ENCODE assay signal across 1 cellular context in the genomic region with DNA sequence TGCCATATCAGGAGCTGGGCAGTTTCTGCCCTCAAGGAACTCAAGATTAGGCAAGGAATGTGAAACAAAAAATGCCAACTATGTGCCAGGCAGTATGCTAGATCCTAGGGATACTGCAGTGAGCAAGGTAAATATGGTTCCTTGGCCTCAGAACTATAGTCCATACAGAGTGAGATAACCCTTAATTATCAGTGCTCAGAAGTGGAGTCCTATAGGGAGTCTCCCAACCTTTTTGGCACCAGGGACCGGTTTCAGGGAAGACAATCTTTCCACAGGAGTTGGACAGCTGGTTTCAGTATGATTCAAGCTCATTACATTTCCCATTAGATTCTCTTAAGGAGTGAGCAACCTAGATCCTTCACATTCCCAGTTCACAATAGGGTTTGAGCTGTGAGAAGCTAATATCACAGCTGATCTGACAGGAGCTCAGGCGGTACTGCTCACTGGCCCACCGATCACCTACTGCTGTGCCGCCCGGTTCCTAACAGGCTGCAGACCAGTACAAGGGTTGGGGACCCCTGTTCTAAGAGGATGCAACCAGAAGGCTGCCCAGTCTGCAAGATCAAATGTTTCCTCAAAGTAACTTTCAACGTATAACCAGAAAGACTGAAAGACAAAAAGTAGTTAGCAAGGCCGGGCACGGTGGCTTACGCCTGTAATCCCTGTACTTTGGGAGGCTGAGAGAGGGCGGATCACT.
TF ChIP-seq lines count a peak whose summit lies in the region.

No MANE protein-coding gene starts in this region.

TF ChIP-seq in IMR-90, 13 proteins besides CTCF, POLR2A, EP300 and RAD21:
- TF ChIP-seq, protein P1, sequence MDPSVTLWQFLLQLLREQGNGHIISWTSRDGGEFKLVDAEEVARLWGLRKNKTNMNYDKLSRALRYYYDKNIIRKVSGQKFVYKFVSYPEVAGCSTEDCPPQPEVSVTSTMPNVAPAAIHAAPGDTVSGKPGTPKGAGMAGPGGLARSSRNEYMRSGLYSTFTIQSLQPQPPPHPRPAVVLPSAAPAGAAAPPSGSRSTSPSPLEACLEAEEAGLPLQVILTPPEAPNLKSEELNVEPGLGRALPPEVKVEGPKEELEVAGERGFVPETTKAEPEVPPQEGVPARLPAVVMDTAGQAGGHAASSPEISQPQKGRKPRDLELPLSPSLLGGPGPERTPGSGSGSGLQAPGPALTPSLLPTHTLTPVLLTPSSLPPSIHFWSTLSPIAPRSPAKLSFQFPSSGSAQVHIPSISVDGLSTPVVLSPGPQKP (IDR thresholded peaks at IDR 0.05; ENCODE audit: borderline replicate concordance, low read depth, low read length) = no peak
- TF ChIP-seq FOS (IDR thresholded peaks at IDR 0.05; ENCODE audit: low read depth, low read length) (no peak), CEBPB (IDR thresholded peaks at IDR 0.05; ENCODE audit: low read depth, low read length) (no peak), MAZ (IDR thresholded peaks at IDR 0.05; ENCODE audit: borderline replicate concordance, low read depth, low read length) (no peak), BHLHE40 (IDR thresholded peaks at IDR 0.05; ENCODE audit: low read depth, low read length) (no peak), CHD1 (IDR thresholded peaks at IDR 0.05; ENCODE audit: low read depth, low read length) (no peak), NFE2L2 (IDR thresholded peaks at IDR 0.05; ENCODE audit: low read depth, low read length) (no peak), SMC3 (IDR thresholded peaks at IDR 0.05; ENCODE audit: low read depth, low read length) (no peak), RCOR1 (IDR thresholded peaks at IDR 0.05; ENCODE audit: insufficient replicate concordance, low read length) (no peak), MXI1 (IDR thresholded peaks at IDR 0.05; ENCODE audit: borderline replicate concordance, low read depth, low read length) (no peak), MAFK (IDR thresholded peaks at IDR 0.05; ENCODE audit: low read depth, low read length) (no peak), RFX5 (IDR thresholded peaks at IDR 0.05; ENCODE audit: low read depth, low read length) (no peak)
- TF ChIP-seq, protein P2, sequence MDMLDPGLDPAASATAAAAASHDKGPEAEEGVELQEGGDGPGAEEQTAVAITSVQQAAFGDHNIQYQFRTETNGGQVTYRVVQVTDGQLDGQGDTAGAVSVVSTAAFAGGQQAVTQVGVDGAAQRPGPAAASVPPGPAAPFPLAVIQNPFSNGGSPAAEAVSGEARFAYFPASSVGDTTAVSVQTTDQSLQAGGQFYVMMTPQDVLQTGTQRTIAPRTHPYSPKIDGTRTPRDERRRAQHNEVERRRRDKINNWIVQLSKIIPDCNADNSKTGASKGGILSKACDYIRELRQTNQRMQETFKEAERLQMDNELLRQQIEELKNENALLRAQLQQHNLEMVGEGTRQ (IDR thresholded peaks at IDR 0.05; ENCODE audit: low read depth, low read length) = no peak
